Comparison of ENCODE assay signal across 16 cellular contexts in genomic region chr10:70912556-70912955, GRCh38. TPM values are rescaled to one million over a fixed set of nuclear protein-coding genes. Genes with fewer than 3 reads are reported as not detected.
DNase-seq lines count a peak whose midpoint lies in the region; ATAC-seq and TF ChIP-seq lines count a peak whose summit lies in the region.
"Had no signal": no experiment of that assay in that cellular context is flagged by ENCODE, and none has a peak within 500 bp of the region (broad histone marks: within the 10 kb centered on the region; RNA-seq: fewer than 3 reads in every experiment).

No MANE protein-coding gene starts in this region.

- H2AFZ ChIP-seq in osteoblast (ENCODE audit: low read length): no peak overlapping the region
- H2AFZ ChIP-seq: GM23248 had no signal

- TF ChIP-seq CTCF in chondrocyte (IDR thresholded peaks at IDR 0.05) (no peak), osteoblast (IDR thresholded peaks at IDR 0.05; ENCODE audit: extremely low read depth, low read depth, low read length) (no peak)
- TF ChIP-seq CTCF in CD4-positive, alpha-beta T cell (IDR thresholded peaks at IDR 0.05): no peak

- no peak overlapping the region for H3K27ac Mint-ChIP-seq in chondrocyte (ENCODE audit: unreplicated experiment)
- no peak overlapping the region for H3K27ac Mint-ChIP-seq in CD4-positive, alpha-beta T cell
- H3K27ac Mint-ChIP-seq: B cell had no signal

- peaks cover 40% of the 10 kb centered on the region for H3K27me3 Mint-ChIP-seq in chondrocyte (ENCODE audit: low read depth)
- H3K27me3 Mint-ChIP-seq in CD4-positive, alpha-beta T cell: peaks cover 10% of the 10 kb centered on the region

- no peaks in the 10 kb centered on the region for H3K79me2 ChIP-seq in osteoblast (ENCODE audit: insufficient read depth, low read length)

- peak; percentile 8 for DNase-seq in left ventricle myocardium superior
- DNase-seq in left cardiac atrium: no peak
- DNase-seq in chondrocyte (ENCODE audit: low spot score): peak; percentile 49
- DNase-seq in osteoblast (ENCODE audit: insufficient read length, low spot score, missing footprints): peak; percentile 17
- no peak for DNase-seq in amniotic stem cell (lab: John Stamatoyannopoulos, UW)
- DNase-seq in NCI-H1105 (lab: John Stamatoyannopoulos, UW): no peak
- DNase-seq in CD4-positive, alpha-beta T cell: no peak
- DNase-seq: CD8-positive, alpha-beta memory T cell; DND-41; GDM1; GM23248; H7; IMR-90 had no signal

- H3K9me3 ChIP-seq in osteoblast (ENCODE audit: low read depth, low read length): no peaks in the 10 kb centered on the region
- H3K9me3 ChIP-seq in CD4-positive, alpha-beta T cell (ENCODE audit: control insufficient read depth, low read length): no peaks in the 10 kb centered on the region
- H3K9me3 ChIP-seq: Caco-2 had no signal

- no peak for ATAC-seq in left ventricle myocardium superior
- ATAC-seq in left cardiac atrium: no peak
- ATAC-seq in CD4-positive, alpha-beta T cell (ENCODE audit: poor library complexity): no peak

- H3K27me3 ChIP-seq in osteoblast (ENCODE audit: insufficient read depth, low read length): peaks cover 16% of the 10 kb centered on the region
- no peaks in the 10 kb centered on the region for H3K27me3 ChIP-seq in CD4-positive, alpha-beta T cell (ENCODE audit: control insufficient read depth, insufficient read depth, low read length)

- CTCF ChIA-PET in CD4-positive, alpha-beta T cell (lab: Charles Lee): no interaction called here

- no peaks in the 10 kb centered on the region for H4K20me1 ChIP-seq in osteoblast (ENCODE audit: insufficient read depth, low read length)

- H3K4me1 ChIP-seq in osteoblast (ENCODE audit: insufficient read depth, low read length): no peaks in the 10 kb centered on the region
- H3K4me1 ChIP-seq: Caco-2 had no signal

- POLR2A ChIA-PET in CD4-positive, alpha-beta T cell (lab: Charles Lee): no interaction called here

- no peak overlapping the region for H3K4me3 ChIP-seq in osteoblast (ENCODE audit: insufficient read depth, low read length)
- H3K4me3 ChIP-seq: GM23248 had no signal

- no peaks in the 10 kb centered on the region for H3K36me3 ChIP-seq in osteoblast (ENCODE audit: insufficient read depth, low read length)

- H3K4me2 ChIP-seq in osteoblast (ENCODE audit: insufficient read depth, low read length): no peak overlapping the region

- H3K27ac ChIP-seq in osteoblast (ENCODE audit: low read depth, low read length): no peak overlapping the region
- no peak overlapping the region for H3K27ac ChIP-seq in CD4-positive, alpha-beta T cell (ENCODE audit: low read depth, low read length)
- H3K27ac ChIP-seq: C4-2B, GM23248 had no signal

- H3K4me1 Mint-ChIP-seq in chondrocyte (ENCODE audit: low read depth): peaks cover 5% of the 10 kb centered on the region
- H3K4me1 Mint-ChIP-seq in CD4-positive, alpha-beta T cell (ENCODE audit: low read depth): no peaks in the 10 kb centered on the region
- H3K4me1 Mint-ChIP-seq: B cell; CD8-positive, alpha-beta memory T cell had no signal

- H3K36me3 Mint-ChIP-seq in chondrocyte (ENCODE audit: low read depth): no peaks in the 10 kb centered on the region
- H3K36me3 Mint-ChIP-seq in CD4-positive, alpha-beta T cell (ENCODE audit: low read depth): no peaks in the 10 kb centered on the region
- H3K36me3 Mint-ChIP-seq: CD8-positive, alpha-beta memory T cell had no signal

- H3K4me3 Mint-ChIP-seq in chondrocyte (ENCODE audit: unreplicated experiment): no peak overlapping the region
- H3K4me3 Mint-ChIP-seq in CD4-positive, alpha-beta T cell: no peak overlapping the region
- H3K4me3 Mint-ChIP-seq: B cell; CD8-positive, alpha-beta memory T cell had no signal

- intact Hi-C loops in left ventricle myocardium superior (cut with micrococcal nuclease) (no loop called here), left cardiac atrium (cut with DNase I) (no loop called here)
- intact Hi-C loops in CD4-positive, alpha-beta T cell (cut with DNase I, micrococcal nuclease): no loop called here

- no peaks in the 10 kb centered on the region for H3K9me3 Mint-ChIP-seq in chondrocyte (ENCODE audit: low read depth)
- H3K9me3 Mint-ChIP-seq in CD4-positive, alpha-beta T cell: no peaks in the 10 kb centered on the region

RNA-seq across cellular contexts. Expression of gene PCBD1, which starts 24.2 kb away (rescaled TPM):
- total RNA-seq in left ventricle myocardium superior (172 TPM), left cardiac atrium (100 to 1,000 TPM; 103 to 116 TPM), chondrocyte (38.4 to 55.0 TPM (median 49.3 TPM) in 3 replicates), osteoblast (19.9 and 21.8 TPM in 2 replicates)
- total RNA-seq in CD4-positive, alpha-beta T cell: 1 to 10 TPM; 4.7 to 4.8 TPM

Comparison
In these comparisons a context has a peak if more than half of its experiments do, and no peak if none do; other contexts are left out.
1. DNase-seq: peak in left ventricle myocardium superior (single experiment), chondrocyte (single experiment) and osteoblast (single experiment); none in left cardiac atrium (single experiment), amniotic stem cell (single experiment), NCI-H1105 (single experiment) and CD4-positive, alpha-beta T cell (0 of 10).